In the genomic region with DNA sequence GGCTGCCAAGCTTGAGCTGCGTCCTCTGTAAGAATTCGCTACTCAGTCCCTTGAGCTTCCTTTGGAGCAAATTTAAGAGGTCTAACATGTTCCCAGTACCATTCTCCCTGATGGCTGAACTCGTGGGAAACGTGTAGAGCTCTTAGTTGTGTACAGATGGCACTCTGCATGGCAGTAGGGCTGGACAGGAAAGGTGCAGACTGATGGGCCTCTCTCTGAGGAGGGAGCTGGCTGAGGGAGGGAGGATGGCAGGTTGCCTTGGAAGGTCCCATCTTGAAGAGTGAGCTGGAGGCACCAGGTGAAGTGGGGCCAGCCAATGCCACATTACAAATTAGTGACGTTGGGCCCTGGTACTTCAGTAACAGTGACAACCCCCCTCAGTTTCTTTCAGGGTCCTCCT, we compare ENCODE assay signal across 7 cellular contexts.
"Had no signal": no experiment of that assay in that cellular context is flagged by ENCODE, and none has a peak within 500 bp of the region (broad histone marks: within the 10 kb centered on the region; RNA-seq: fewer than 3 reads in every experiment).

No MANE protein-coding gene starts in this region.

- H3K27ac Mint-ChIP-seq: HFFc6, IgD-negative memory B cell had no signal

- H3K27ac ChIP-seq: GM23248 had no signal

- H3K36me3 Mint-ChIP-seq: IgD-negative memory B cell had no signal

- ATAC-seq: HCT116 had no signal

- H3K9me3 Mint-ChIP-seq: HFFc6 had no signal

- H3K4me3 Mint-ChIP-seq: HFFc6, IgD-negative memory B cell had no signal

- H3K4me3 ChIP-seq: GM23248, HAP-1 had no signal

- DNase-seq: GM23248, GOT3, H7, HFFc6 had no signal

- H3K27me3 Mint-ChIP-seq: IgD-negative memory B cell had no signal
